8 cellular contexts compared by ENCODE assay signal in the genomic region with DNA sequence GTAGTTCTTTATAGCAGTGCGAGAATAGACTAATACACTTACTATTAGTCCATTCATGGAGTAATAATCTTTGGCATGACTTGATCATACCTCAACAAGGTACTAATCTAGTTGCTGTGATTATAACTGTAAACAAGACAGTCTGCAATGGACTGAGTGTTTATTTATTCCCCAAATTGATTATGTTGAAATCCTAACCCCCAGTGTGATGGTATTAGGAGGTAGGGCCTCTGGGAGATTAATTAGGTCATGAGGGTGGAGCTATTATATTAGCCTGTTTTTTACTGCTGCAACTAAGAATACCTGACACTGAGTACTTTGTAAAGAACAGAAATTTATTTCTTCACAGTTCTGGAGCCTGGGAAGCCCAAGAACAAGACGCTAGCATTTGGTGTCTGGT.
"Had no signal": no experiment of that assay in that cellular context is flagged by ENCODE, and none has a peak within 500 bp of the region (broad histone marks: within the 10 kb centered on the region; RNA-seq: fewer than 3 reads in every experiment).

No MANE protein-coding gene starts in this region.

- FAIRE-seq: H1, H54, HTR-8/SVneo had no signal

- H3K27me3 Mint-ChIP-seq: IgD-negative memory B cell had no signal

- H3K9ac ChIP-seq: GM23248 had no signal

- H3K36me3 Mint-ChIP-seq: IgD-negative memory B cell had no signal

- H3K4me3 ChIP-seq: GM23248 had no signal

- H3K27ac ChIP-seq: GM23248 had no signal

- H3K4me3 Mint-ChIP-seq: H9, IgD-negative memory B cell had no signal

- DNase-seq: GM23248, H9, HCEC 1CT, KBM-7 had no signal

- H3K4me1 Mint-ChIP-seq: IgD-negative memory B cell had no signal

- H3K27ac Mint-ChIP-seq: H9, IgD-negative memory B cell had no signal

- H2AFZ ChIP-seq: GM23248 had no signal
